ENCODE assay signal across 8 cellular contexts in the genomic region with DNA sequence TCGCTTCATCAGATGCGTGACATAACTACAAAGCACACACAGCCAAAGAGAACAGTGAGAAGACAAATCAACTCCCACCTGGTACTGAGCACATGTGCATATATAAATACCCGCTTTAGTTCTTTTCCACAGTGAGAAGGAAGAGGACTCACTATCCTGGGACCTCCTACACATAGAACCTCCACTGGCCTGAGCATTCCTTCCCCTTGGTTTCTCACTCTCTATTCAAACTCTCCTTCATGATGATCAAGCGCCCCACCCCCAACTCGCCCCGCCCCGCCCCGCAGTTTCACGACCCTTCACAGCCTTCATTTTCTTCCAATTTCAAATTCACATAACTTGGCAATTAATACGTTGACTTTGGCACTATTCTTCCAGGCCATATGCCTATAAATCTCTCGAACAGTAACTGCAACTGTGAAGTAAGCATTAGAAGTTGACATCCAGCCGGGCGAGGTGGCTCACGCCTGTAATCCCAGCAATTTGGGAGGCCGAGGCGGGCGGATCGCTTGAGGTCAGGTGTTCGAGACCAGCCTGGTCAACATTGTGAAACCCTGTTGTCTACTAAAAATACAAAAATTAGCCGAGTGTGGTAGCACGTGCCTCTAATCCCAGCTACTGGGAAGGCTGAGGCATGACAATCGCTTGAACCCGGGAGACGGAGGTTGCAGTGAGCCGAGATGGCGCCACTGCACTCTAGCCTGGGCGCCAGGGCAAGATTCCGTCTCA. TPM values are rescaled to one million over a fixed set of nuclear protein-coding genes. Genes with fewer than 3 reads are reported as not detected.
DNase-seq lines count a peak whose midpoint lies in the region; ATAC-seq, FAIRE-seq and TF ChIP-seq lines count a peak whose summit lies in the region.

No MANE protein-coding gene starts in this region.

- peaks cover 53% of the 10 kb centered on the region for H3K79me2 ChIP-seq in K562 (ENCODE audit: control insufficient read depth, insufficient read depth, low read length)

- POLR2A ChIA-PET in K562 (lab: Yijun Ruan, JAX) = interaction anchor here (0.6 to 8.9 kb wide), 18 partner anchors 8 to 509 kb away, joined by 3 to 95 read pairs (median 5); no protein-coding TSS in a partner anchor

- TF ChIP-seq POLR2A in K562 (conservative IDR thresholded peaks at IDR 0.05) = no peak
- no peak for TF ChIP-seq POLR2A in upper lobe of left lung (IDR thresholded peaks at IDR 0.05)

- WGBS in K562 (ENCODE audit: insufficient coverage, low coverage, missing lambda C conversion rate) = 2% methylated on average over 25 of the region's 28 CpGs
- WGBS in upper lobe of left lung, 2 donors = 17 to 29% methylated on average over 21 to 28 of the region's 28 CpGs

- H3K27me3 ChIP-seq in K562 (ENCODE audit: control insufficient read depth in 2 of 2, insufficient read depth in 2 of 2, low read length in 2 of 2) (no peaks in the 10 kb centered on the region), upper lobe of left lung (no peaks in the 10 kb centered on the region)

- FAIRE-seq in K562 (lab: Jason Lieb, UNC) = no peak

- ATAC-seq in Right ventricle myocardium superior (ENCODE audit: poor library complexity) (no peak), left cardiac atrium (no peak), K562 (no peak), upper lobe of left lung (ENCODE audit: low FRiP score in 2 of 2) (no peak), GM21786 (IDR thresholded peaks at IDR 0.05; ENCODE audit: unreplicated experiment) (no peak)
- no peak for ATAC-seq in activated CD4-positive, CD25-positive, alpha-beta regulatory T cell treated with anti-CD3 and anti-CD28 coated beads, Interleukin-2, amount 50 U/mL, for 24 hours

- peak overlapping the region; percentile 96 for H3K4me2 ChIP-seq in K562 (ENCODE audit: insufficient read depth, low read length)

- peak; percentile 33 for DNase-seq in Right ventricle myocardium superior
- DNase-seq in left cardiac atrium = no peak
- peak; percentile 29 to 69 (median 48) for DNase-seq in K562 (ENCODE audit: extremely low read depth in 1 of 4, low spot score in 3 of 4)
- DNase-seq in lung microvascular endothelial cell (ENCODE audit: low read depth in 2 of 2) = peak; percentile 24 to 60
- peak in 1 of 2 donors; percentile 14 for DNase-seq in upper lobe of left lung
- DNase-seq in activated effector memory CD4-positive, alpha-beta T cell treated with anti-CD3 and anti-CD28 coated beads, Interleukin-2, amount 50 U/mL, for 16 hours = no peak

- H3K4me1 ChIP-seq in K562 (replicated peaks in 1 of 2; ENCODE audit: control insufficient read depth in 2 of 2, insufficient read depth in 2 of 2, low read length in 2 of 2) (peaks cover 7 to 17% of the 10 kb centered on the region in 2 experiments; a peak in 4 of 5 replicates), upper lobe of left lung (peaks cover 19 to 38% (median 24%) of the 10 kb centered on the region in 4 donors)

- peaks cover 5% of the 10 kb centered on the region for H3K9me1 ChIP-seq in K562 (ENCODE audit: control insufficient read depth, insufficient read depth, low read length)

- no peak overlapping the region for H2AFZ ChIP-seq in K562 (ENCODE audit: low read depth, low read length)

- TF ChIP-seq EP300 in K562 (IDR thresholded peaks at IDR 0.05; ENCODE audit: low read length) (no peak), upper lobe of left lung (IDR thresholded peaks at IDR 0.05) (no peak)

- H3K4me3 ChIP-seq in K562 (peak overlapping the region; percentile 95), upper lobe of left lung (peak overlapping the region; percentile 80 to 96 (median 85))

- peak overlapping the region; percentile 93 for H3K27ac ChIP-seq in K562 (ENCODE audit: extremely low read depth, low read depth, low read length)
- H3K27ac ChIP-seq in upper lobe of left lung = peak overlapping the region; percentile 83 to 91 (median 90)

- peak overlapping the region; percentile 95 to 99 for H3K9ac ChIP-seq in K562 (ENCODE audit: insufficient read depth in 1 of 2, low read depth in 2 of 2, low read length in 2 of 2)

- TSS peak; percentile 42 for BruUV-seq in K562 (replicated peaks; lab: Mats Ljungman, UMichigan)

- TF ChIP-seq RAD21 in K562 (CRISPR knock-in tag; conservative IDR thresholded peaks at IDR 0.05 in 1 of 2, IDR thresholded peaks at IDR 0.05 in 1 of 2) = no peak

- H4K20me1 ChIP-seq in K562 (replicated peaks; ENCODE audit: control insufficient read depth, insufficient read depth, low read length) = peaks cover 42% of the 10 kb centered on the region

- CTCF ChIA-PET in K562 (lab: Yijun Ruan, JAX; ENCODE audit: low intra/inter-chr PET ratio) = no interaction called here

- in situ Hi-C loops in K562 (cut with MboI) = no loop called here

- intact Hi-C loops in Right ventricle myocardium superior (cut with DNase I) = no loop called here
- intact Hi-C loops in left cardiac atrium (cut with DNase I) = no loop called here
- intact Hi-C loops in K562 (cut with micrococcal nuclease) = loop anchor here (2.0 kb wide), 1 partner anchor 462 kb away; no protein-coding TSS in a partner anchor

- TF ChIP-seq CTCF in K562 (IDR thresholded peaks at IDR 0.05 in 2 of 3, conservative IDR thresholded peaks at IDR 0.05 in 1 of 3; ENCODE audit: insufficient read depth in 2 of 3, low read depth in 1 of 3, low read length in 3 of 3) = no peak
- TF ChIP-seq CTCF in upper lobe of left lung (IDR thresholded peaks at IDR 0.05) = no peak

- H3K36me3 ChIP-seq in K562 (ENCODE audit: control insufficient read depth, insufficient read depth, low read length) (peaks cover 69% of the 10 kb centered on the region), upper lobe of left lung (peaks cover 22 to 47% (median 38%) of the 10 kb centered on the region in 4 donors)

- H3K9me3 ChIP-seq in K562 (replicated peaks; ENCODE audit: control insufficient read depth, insufficient read depth, low read depth, low read length) (no peaks in the 10 kb centered on the region), upper lobe of left lung (no peaks in the 10 kb centered on the region)

TF ChIP-seq in K562, 482 proteins besides CTCF, POLR2A, EP300 and RAD21 (continues in another document):
- no peak for TF ChIP-seq ZKSCAN8 (CRISPR knock-in tag; IDR thresholded peaks at IDR 0.05)
- no peak for TF ChIP-seq ZNF24 (IDR thresholded peaks at IDR 0.05)
- no peak for TF ChIP-seq NUFIP1 (IDR thresholded peaks at IDR 0.05; ENCODE audit: partially characterized antibody)
- TF ChIP-seq NKRF (IDR thresholded peaks at IDR 0.05; ENCODE audit: borderline replicate concordance) = peak; percentile 60
- no peak for TF ChIP-seq ESRRA (IDR thresholded peaks at IDR 0.05; ENCODE audit: borderline replicate concordance, low read depth)
- TF ChIP-seq, protein P1, sequence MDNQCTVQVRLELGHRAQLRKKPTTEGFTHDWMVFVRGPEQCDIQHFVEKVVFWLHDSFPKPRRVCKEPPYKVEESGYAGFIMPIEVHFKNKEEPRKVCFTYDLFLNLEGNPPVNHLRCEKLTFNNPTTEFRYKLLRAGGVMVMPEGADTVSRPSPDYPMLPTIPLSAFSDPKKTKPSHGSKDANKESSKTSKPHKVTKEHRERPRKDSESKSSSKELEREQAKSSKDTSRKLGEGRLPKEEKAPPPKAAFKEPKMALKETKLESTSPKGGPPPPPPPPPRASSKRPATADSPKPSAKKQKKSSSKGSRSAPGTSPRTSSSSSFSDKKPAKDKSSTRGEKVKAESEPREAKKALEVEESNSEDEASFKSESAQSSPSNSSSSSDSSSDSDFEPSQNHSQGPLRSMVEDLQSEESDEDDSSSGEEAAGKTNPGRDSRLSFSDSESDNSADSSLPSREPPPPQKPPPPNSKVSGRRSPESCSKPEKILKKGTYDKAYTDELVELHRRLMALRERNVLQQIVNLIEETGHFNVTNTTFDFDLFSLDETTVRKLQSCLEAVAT (IDR thresholded peaks at IDR 0.05) = peak; percentile 17 to 69; a peak in 1 of 4 replicates
- no peak for TF ChIP-seq SRSF1 (IDR thresholded peaks at IDR 0.05; ENCODE audit: low read depth, low read length)
- no peak for TF ChIP-seq ZNF696 (CRISPR knock-in tag; conservative IDR thresholded peaks at IDR 0.05)
- no peak for TF ChIP-seq ZNF717 (CRISPR knock-in tag; IDR thresholded peaks at IDR 0.05)

RNA-seq across cellular contexts. Expression of gene RPS17, which starts 1.1 kb away (rescaled TPM):
- total RNA-seq in Right ventricle myocardium superior (707 TPM), left cardiac atrium (100 to 1,000 TPM; 888 to 970 TPM), K562 (2014; rRNA removed) (4,669 and 6,363 TPM in 2 replicates), K562 (2014; rRNA removed; fragmentation: Illumina TruSeq; extraction: Trizol) (4,513 and 5,229 TPM in 2 replicates), K562 (2015; rRNA removed; fragmentation: Illumina TruSeq; extraction: Trizol) (5,690 and 6,000 TPM in 2 replicates), K562 (2021) (2,376 and 2,708 TPM in 2 replicates), lung microvascular endothelial cell (2,061 and 2,587 TPM in 2 replicates), upper lobe of left lung (1,000 to 10,000 TPM in 4 of 6 donors, 100 to 1,000 TPM in 2; 299 to 1,601 (median 1,108) TPM)
- 288 and 405 TPM in 2 replicates for total RNA-seq in K562 (2011; cell fraction: chromatin; rRNA removed; ENCODE audit: low replicate concordance)
- total RNA-seq in K562 (2011; cell fraction: nucleolus; rRNA removed) = 802 and 812 TPM in 2 replicates
- 889 and 1,793 TPM in 2 replicates for total RNA-seq in K562 (2011; cell fraction: nucleoplasm; rRNA removed)
- polyA plus RNA-seq in K562 (2011; rRNA removed) (5,062 and 5,477 TPM in 2 replicates), K562 (2014; fragmentation: Illumina TruSeq; extraction: Trizol) (2,686 and 3,105 TPM in 2 replicates), K562 (2014; fragmentation: Nextera tagmentation; extraction: Ambion mirVana) (1,000 to 10,000 TPM; 1,988 to 2,233 TPM), K562 (2014; rRNA removed) (6,515 and 6,851 TPM in 2 replicates)
- 3,204 and 5,121 TPM in 2 replicates for polyA plus RNA-seq in K562 (2011; cell fraction: cytosol; rRNA removed)
- polyA plus RNA-seq in K562 (2011; cell fraction: nucleus; rRNA removed) = 1,138 and 2,084 TPM in 2 replicates
- polyA plus RNA-seq in K562 (2012) = 4,007 and 4,409 TPM in 2 replicates
- polyA minus RNA-seq in K562 (2011; rRNA and poly(A)+ RNA removed) = 1,664 and 1,697 TPM in 2 replicates
- 653 and 953 TPM in 2 replicates for polyA minus RNA-seq in K562 (2011; cell fraction: cytosol; rRNA and poly(A)+ RNA removed)
- 297 and 420 TPM in 2 replicates for polyA minus RNA-seq in K562 (2011; cell fraction: nucleus; rRNA and poly(A)+ RNA removed)

Comparison
In these comparisons a context has a peak if more than half of its experiments do, and no peak if none do; other contexts are left out.
1. DNase-seq: peak in Right ventricle myocardium superior (single experiment), K562 (4 of 4) and lung microvascular endothelial cell (2 of 2); none in left cardiac atrium (single experiment) and activated effector memory CD4-positive, alpha-beta T cell treated with anti-CD3 and anti-CD28 coated beads, Interleukin-2, amount 50 U/mL, for 16 hours (single experiment).